Comparison of ENCODE assay signal across 9 cellular contexts in the genomic region with DNA sequence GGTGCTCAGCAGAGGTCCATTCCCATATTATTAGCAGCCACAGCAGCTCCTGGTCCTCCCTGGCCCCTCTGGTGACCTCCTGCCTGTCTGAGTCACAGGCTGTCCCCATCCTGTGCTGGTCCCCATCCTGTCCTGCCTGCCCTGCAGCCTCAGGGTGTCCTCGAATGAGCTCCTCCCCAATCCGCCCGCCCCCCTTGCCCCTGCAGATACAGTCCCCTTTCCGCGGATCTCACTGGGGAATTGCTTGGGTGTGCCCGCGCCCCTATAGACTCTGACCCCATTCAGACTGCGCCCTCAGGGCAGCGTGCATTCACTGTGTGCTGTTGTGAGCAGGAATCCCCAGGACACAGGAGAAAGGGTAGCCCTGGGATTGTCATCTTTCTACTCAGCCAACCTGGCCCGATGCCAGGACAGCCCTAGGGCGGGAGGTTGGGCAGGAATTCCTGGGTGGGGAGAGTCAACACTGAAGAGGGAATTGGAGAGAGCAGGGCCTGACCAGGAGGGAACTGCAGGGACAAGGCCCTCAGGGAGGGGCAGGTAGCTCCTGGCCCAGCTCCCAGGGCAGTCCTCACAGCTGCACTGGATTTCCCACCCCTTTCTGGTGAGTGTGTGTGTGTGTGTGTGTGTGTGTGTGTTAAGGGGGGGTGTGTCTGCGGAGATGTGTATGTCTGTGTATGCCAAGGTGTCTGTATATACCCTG. TPM values are rescaled to one million over a fixed set of nuclear protein-coding genes. Genes with fewer than 3 reads are reported as not detected.
DNase-seq lines count a peak whose midpoint lies in the region; ATAC-seq and TF ChIP-seq lines count a peak whose summit lies in the region.
"Had no signal": no experiment of that assay in that cellular context is flagged by ENCODE, and none has a peak within 500 bp of the region (broad histone marks: within the 10 kb centered on the region; RNA-seq: fewer than 3 reads in every experiment).

No MANE protein-coding gene starts in this region.

- no peak overlapping the region for H2BK20ac ChIP-seq in IMR-90 (ENCODE audit: low read depth, low read length)

- CTCF ChIA-PET in IMR-90 (lab: Yijun Ruan, JAX) = no interaction called here

- DNase-seq in IMR-90 = peak; percentile 31
- DNase-seq in RPMI7951 (ENCODE audit: low read depth) = peak; percentile 88
- peak; percentile 64 to 72 for DNase-seq in heart right ventricle
- peak; percentile 94 for DNase-seq in transverse colon
- no peak for DNase-seq in GM19240 (ENCODE audit: insufficient read length, low spot score)
- DNase-seq in esophagus muscularis mucosa (ENCODE audit: extremely low spot score) = no peak
- DNase-seq: caudate nucleus had no signal

- H4K20me1 ChIP-seq in IMR-90 (ENCODE audit: insufficient read depth, low read length) = no peaks in the 10 kb centered on the region

- no peaks in the 10 kb centered on the region for H3K79me1 ChIP-seq in IMR-90 (ENCODE audit: low read depth in 1 of 2, low read length in 2 of 2)

- H3K9me1 ChIP-seq in IMR-90 (ENCODE audit: insufficient read depth, low read length) = peaks cover 3% of the 10 kb centered on the region; the same call in 1 of the 2 replicates

- intact Hi-C loops in IMR-90 (cut with micrococcal nuclease) (no loop called here), heart right ventricle (cut with DNase I) (no loop called here), transverse colon (cut with DNase I; ENCODE audit: low total_unique reads) (no loop called here), esophagus muscularis mucosa (cut with DNase I) (no loop called here)

- 55% methylated on average over 3 of the region's 12 CpGs; no CpG with 5 or more reads in 1 of the 2 experiments for WGBS in IMR-90 (ENCODE audit: extremely low coverage in 2 of 2, insufficient read length in 1 of 2), 2 experiments
- WGBS in heart right ventricle, 2 donors = 20 to 33% methylated on average over 12 of the region's 12 CpGs
- 43% methylated on average over 12 of the region's 12 CpGs; no CpG with 5 or more reads in 1 of the 2 donors for WGBS in transverse colon (ENCODE audit: low coverage in 1 of 2), 2 donors
- WGBS in esophagus muscularis mucosa = 52% methylated on average over 10 of the region's 12 CpGs

- no TSS peak for BruUV-seq in IMR-90 (replicated peaks; lab: Mats Ljungman, UMichigan)

- H3K4me3 ChIP-seq in IMR-90 (ENCODE audit: insufficient read depth, low read depth, low read length) (no peak overlapping the region), heart right ventricle (no peak overlapping the region), transverse colon (no peak overlapping the region), esophagus muscularis mucosa (no peak overlapping the region)

- no peak overlapping the region for H3K18ac ChIP-seq in IMR-90 (ENCODE audit: low read depth, low read length)

- POLR2A ChIA-PET in IMR-90 (lab: Charles Lee; ENCODE audit: unreplicated experiment) = no interaction called here

- no peak overlapping the region for H3K56ac ChIP-seq in IMR-90 (ENCODE audit: extremely low read depth, insufficient read depth, low read length)

- H3K4me1 ChIP-seq in IMR-90 (ENCODE audit: control insufficient read depth, insufficient read depth, low read length) = peaks cover 3% of the 10 kb centered on the region; the same call in 1 of the 2 replicates
- peaks cover 7 to 28% (median 19%) of the 10 kb centered on the region in 9 donors for H3K4me1 ChIP-seq in heart right ventricle
- H3K4me1 ChIP-seq in transverse colon = peaks cover 7 to 46% (median 31%) of the 10 kb centered on the region in 4 donors
- H3K4me1 ChIP-seq in esophagus muscularis mucosa = peaks cover 9 to 16% (median 11%) of the 10 kb centered on the region in 4 donors
- H3K4me1 ChIP-seq: parathyroid adenoma had no signal

- H3K9ac ChIP-seq in IMR-90 (ENCODE audit: low read depth, low read length) = no peak overlapping the region
- H3K9ac ChIP-seq: parathyroid adenoma had no signal

- no peak overlapping the region for H4K8ac ChIP-seq in IMR-90 (ENCODE audit: low read depth in 2 of 2, low read length in 2 of 2)

- in situ Hi-C loops in IMR-90 (cut with MboI; ENCODE audit: low sequenced_read_pairs) (no loop called here), transverse colon (cut with MboI; ENCODE audit: low pct_ligation_motif_present in 1 of 4, low pct_unique_long_range_greater_than_20kb in 1 of 4, low sequenced_read_pairs in 3 of 4) (no loop called here)

- H3K23ac ChIP-seq in IMR-90 (ENCODE audit: low read depth, low read length) = no peak overlapping the region

- no peak for TF ChIP-seq POLR2A in IMR-90 (IDR thresholded peaks at IDR 0.05; ENCODE audit: low read depth, low read length)
- no peak for TF ChIP-seq POLR2A in transverse colon (IDR thresholded peaks at IDR 0.05)
- no peak for TF ChIP-seq POLR2A in esophagus muscularis mucosa (IDR thresholded peaks at IDR 0.05; ENCODE audit: low read depth)

- H3K27ac ChIP-seq in IMR-90 (ENCODE audit: insufficient read depth, low read length) = no peak overlapping the region
- peak overlapping the region; percentile 4 to 76 (median 62) for H3K27ac ChIP-seq in heart right ventricle
- peak overlapping the region; percentile 60 to 75 (median 74) for H3K27ac ChIP-seq in transverse colon
- no peak overlapping the region for H3K27ac ChIP-seq in esophagus muscularis mucosa (replicated peaks in 1 of 4)
- H3K27ac ChIP-seq: parathyroid adenoma had no signal

- no peak overlapping the region for H4K5ac ChIP-seq in IMR-90 (ENCODE audit: low read depth, low read length)

- no peak overlapping the region for H2AK9ac ChIP-seq in IMR-90 (replicated peaks; ENCODE audit: low read depth, low read length, poor library complexity)

- TF ChIP-seq EP300 in transverse colon (IDR thresholded peaks at IDR 0.05; ENCODE audit: low read depth) (no peak), esophagus muscularis mucosa (IDR thresholded peaks at IDR 0.05) (no peak)

- peaks cover 3% of the 10 kb centered on the region for H3K9me3 ChIP-seq in IMR-90 (ENCODE audit: control insufficient read depth, insufficient read depth, low read length)
- H3K9me3 ChIP-seq in heart right ventricle = peaks cover 0 to 9% (median 4%) of the 10 kb centered on the region in 11 donors
- peaks cover 2 to 7% of the 10 kb centered on the region in 2 donors for H3K9me3 ChIP-seq in transverse colon
- peaks cover 0 to 9% (median 4%) of the 10 kb centered on the region in 4 donors for H3K9me3 ChIP-seq in esophagus muscularis mucosa

- no peak for TF ChIP-seq RAD21 in IMR-90 (IDR thresholded peaks at IDR 0.05; ENCODE audit: low read length)

- H2AK5ac ChIP-seq in IMR-90 (ENCODE audit: low read depth, low read length) = no peak overlapping the region

- ATAC-seq in IMR-90 (ENCODE audit: low read depth) (peak; percentile 55), heart right ventricle (peak; percentile 68 to 94 (median 88)), GM21526 (IDR thresholded peaks at IDR 0.05; ENCODE audit: low FRiP score, unreplicated experiment) (no peak)

- no peak overlapping the region for H3K4ac ChIP-seq in IMR-90 (ENCODE audit: low read depth, low read length)

- no peak overlapping the region for H3K4me2 ChIP-seq in IMR-90 (ENCODE audit: low read depth, low read length)

- H2BK15ac ChIP-seq in IMR-90 (ENCODE audit: low read depth, low read length) = no peak overlapping the region

- no peak overlapping the region for H2BK120ac ChIP-seq in IMR-90 (ENCODE audit: low read depth, low read length)

- no peak overlapping the region for H3K14ac ChIP-seq in IMR-90 (replicated peaks; ENCODE audit: low read depth, low read length)

- dilution Hi-C loops in IMR-90 (cut with HindIII; ENCODE audit: low sequenced_read_pairs, unreplicated experiment) = no loop called here

- no peak overlapping the region for H2AFZ ChIP-seq in IMR-90 (replicated peaks; ENCODE audit: low read length, poor library complexity)
- H2AFZ ChIP-seq: parathyroid adenoma had no signal

- no peak overlapping the region for H4K91ac ChIP-seq in IMR-90 (ENCODE audit: insufficient read depth, low read depth, low read length)

- H3K36me3 ChIP-seq in IMR-90 (ENCODE audit: control insufficient read depth, insufficient read depth, low read length) = no peaks in the 10 kb centered on the region
- H3K36me3 ChIP-seq in heart right ventricle = no peaks in the 10 kb centered on the region
- H3K36me3 ChIP-seq in transverse colon = no peaks in the 10 kb centered on the region
- H3K36me3 ChIP-seq in esophagus muscularis mucosa = no peaks in the 10 kb centered on the region

- no peak overlapping the region for H2BK5ac ChIP-seq in IMR-90 (ENCODE audit: low read depth, low read length, poor library complexity, severe bottlenecking)

- H3K27me3 ChIP-seq in IMR-90 (ENCODE audit: control insufficient read depth, insufficient read depth, low read length) (peaks cover 3% of the 10 kb centered on the region; the same call in 1 of the 2 replicates), heart right ventricle (no peaks in the 10 kb centered on the region), transverse colon (no peaks in the 10 kb centered on the region), esophagus muscularis mucosa (peaks cover 0 to 52% (median 0%) of the 10 kb centered on the region in 4 donors)

- TF ChIP-seq CTCF in IMR-90 (conservative IDR thresholded peaks at IDR 0.05; ENCODE audit: low read depth, low read length) = no peak
- no peak for TF ChIP-seq CTCF in heart right ventricle (IDR thresholded peaks at IDR 0.05)
- TF ChIP-seq CTCF in transverse colon (IDR thresholded peaks at IDR 0.05) = no peak
- no peak for TF ChIP-seq CTCF in esophagus muscularis mucosa (IDR thresholded peaks at IDR 0.05)

TF ChIP-seq in IMR-90, 13 proteins besides CTCF, POLR2A, EP300 and RAD21:
- no peak for TF ChIP-seq MAFK (IDR thresholded peaks at IDR 0.05; ENCODE audit: low read depth, low read length)
TF ChIP-seq in IMR-90: peak in this region for 0.

RNA-seq across cellular contexts. Expression of a gene that starts 1.1 kb away (rescaled TPM):
- total RNA-seq in IMR-90 (2012; rRNA removed) = not detected in 2 replicates
- polyA plus RNA-seq in IMR-90 (2012; rRNA removed) = not detected in 2 replicates
- polyA plus RNA-seq in IMR-90 (2012; cell fraction: cytosol; rRNA removed) = not detected in 2 replicates
- not detected in 2 replicates for polyA plus RNA-seq in IMR-90 (2012; cell fraction: nucleus; rRNA removed; ENCODE audit: low replicate concordance)
- total RNA-seq in RPMI7951 (2014; rRNA removed; shearing (Covaris generic)) = not detected in 2 replicates
- not detected for total RNA-seq in heart right ventricle
- not detected for polyA plus RNA-seq in heart right ventricle
- total RNA-seq in transverse colon = 1,000 to 10,000 TPM in 2 of 4 donors, 100 to 1,000 TPM in 1, 1 to 10 TPM in 1; 3.2 to 2,017 (median 1,376) TPM
- not detected for total RNA-seq in esophagus muscularis mucosa

RNA-seq across cellular contexts. Expression of a gene that starts 12.5 kb away (rescaled TPM):
- not detected in 2 replicates for total RNA-seq in IMR-90 (2012; rRNA removed)
- not detected in 2 replicates for polyA plus RNA-seq in IMR-90 (2012; rRNA removed)
- not detected in 2 replicates for polyA plus RNA-seq in IMR-90 (2012; cell fraction: cytosol; rRNA removed)
- polyA plus RNA-seq in IMR-90 (2012; cell fraction: nucleus; rRNA removed; ENCODE audit: low replicate concordance) = not detected in 2 replicates
- total RNA-seq in RPMI7951 (2014; rRNA removed; shearing (Covaris generic)) = not detected in 2 replicates
- total RNA-seq in heart right ventricle = under 1 TPM in 1 of 10 donors, not detected in 9; 0.44 TPM
- polyA plus RNA-seq in heart right ventricle = not detected
- total RNA-seq in transverse colon = 100 to 1,000 TPM in 3 of 4 donors, not detected in 1; 116 to 259 (median 223) TPM
- total RNA-seq in esophagus muscularis mucosa = not detected

Comparison
In these comparisons a context has a peak if more than half of its experiments do, and no peak if none do; other contexts are left out.
1. DNase-seq: peak in IMR-90 (single experiment), RPMI7951 (single experiment), heart right ventricle (2 of 2) and transverse colon (single experiment); none in GM19240 (single experiment) and esophagus muscularis mucosa (single experiment).
2. H3K27ac ChIP-seq: peak in heart right ventricle (10 of 10) and transverse colon (4 of 4); none in IMR-90 (single experiment) and esophagus muscularis mucosa (0 of 4).